Comparison of ENCODE assay signal across 8 cellular contexts in genomic region chr1:150561830-150562367, GRCh38. TPM values are rescaled to one million over a fixed set of nuclear protein-coding genes. Genes with fewer than 3 reads are reported as not detected.
DNase-seq lines count a peak whose midpoint lies in the region; ATAC-seq and TF ChIP-seq lines count a peak whose summit lies in the region.

No MANE protein-coding gene starts in this region.

- H3K36me3 ChIP-seq in DOHH2 (ENCODE audit: control insufficient read depth, low read length) (peaks cover 2% of the 10 kb centered on the region; the same call in 1 of the 2 replicates), hepatocyte (replicated peaks; ENCODE audit: insufficient read depth, low read depth) (no peaks in the 10 kb centered on the region)

- no peaks in the 10 kb centered on the region for H3K9me2 ChIP-seq in DOHH2 (replicated peaks; ENCODE audit: control insufficient read depth, low read length)
- no peaks in the 10 kb centered on the region for H3K9me2 ChIP-seq in hepatocyte (replicated peaks; ENCODE audit: insufficient read depth)

- H3F3A ChIP-seq in DOHH2 (ENCODE audit: control insufficient read depth, insufficient read depth): peaks cover 35% of the 10 kb centered on the region

- H3K4me2 ChIP-seq in DOHH2 (ENCODE audit: low read length) (peak overlapping the region; percentile 100), hepatocyte (peak overlapping the region; percentile 80)

- no peak for ATAC-seq in GM18520 (IDR thresholded peaks at IDR 0.05; ENCODE audit: unreplicated experiment)

- peaks cover 17% of the 10 kb centered on the region for H3K79me2 ChIP-seq in DOHH2 (ENCODE audit: control insufficient read depth, low read length)
- H3K79me2 ChIP-seq in hepatocyte: peaks cover 62% of the 10 kb centered on the region

- H3K27me3 ChIP-seq in DOHH2 (ENCODE audit: control insufficient read depth, low read length) (no peaks in the 10 kb centered on the region), hepatocyte (no peaks in the 10 kb centered on the region)

- H4K20me1 ChIP-seq in DOHH2 (ENCODE audit: control insufficient read depth, insufficient read depth, low read depth, low read length) (no peaks in the 10 kb centered on the region), hepatocyte (ENCODE audit: insufficient read depth, poor library complexity, severe bottlenecking) (no peaks in the 10 kb centered on the region)

- 0% methylated on average over 14 of the region's 20 CpGs for WGBS in hepatocyte (ENCODE audit: low lambda C conversion rate, missing lambda C conversion rate)

- H3K4me1 ChIP-seq in DOHH2 (ENCODE audit: control insufficient read depth, low read length): peaks cover 73% of the 10 kb centered on the region
- peaks cover 52% of the 10 kb centered on the region for H3K4me1 ChIP-seq in hepatocyte (ENCODE audit: insufficient read depth)

- DNase-seq in GOT3 (lab: John Stamatoyannopoulos, UW) (peak; percentile 66), NCI-H1105 (lab: John Stamatoyannopoulos, UW) (peak; percentile 70), T1000 (lab: John Stamatoyannopoulos, UW) (peak; percentile 70), astrocyte of the cerebellum (ENCODE audit: low read depth) (peak; percentile 91), hepatocyte (ENCODE audit: low spot score) (peak; percentile 97), renal cortical epithelial cell (ENCODE audit: low read depth) (peak; percentile 90)

- TF ChIP-seq CTCF in DOHH2 (IDR thresholded peaks at IDR 0.05; ENCODE audit: low read depth, low read length, poor library complexity, severe bottlenecking): no peak
- no peak for TF ChIP-seq CTCF in astrocyte of the cerebellum (IDR thresholded peaks at IDR 0.05; ENCODE audit: low read depth, low read length, missing control alignments)
- no peak for TF ChIP-seq CTCF in hepatocyte (IDR thresholded peaks at IDR 0.05; ENCODE audit: poor library complexity)

- peak overlapping the region; percentile 97 for H3K27ac ChIP-seq in DOHH2 (ENCODE audit: low read depth, low read length)
- peak overlapping the region; percentile 99 for H3K27ac ChIP-seq in hepatocyte

- no peak overlapping the region for H2AFZ ChIP-seq in hepatocyte

- H3K4me3 ChIP-seq in DOHH2 (ENCODE audit: low read length): peak overlapping the region; percentile 73
- peak overlapping the region; percentile 50 for H3K4me3 ChIP-seq in astrocyte of the cerebellum (ENCODE audit: low read depth, low read length)
- peak overlapping the region; percentile 21 for H3K4me3 ChIP-seq in hepatocyte

- in situ Hi-C loops in astrocyte of the cerebellum (cut with HindIII; ENCODE audit: low sequenced_read_pairs): no loop called here

- H3K9me3 ChIP-seq in DOHH2 (ENCODE audit: control insufficient read depth, insufficient read depth, low read length) (no peaks in the 10 kb centered on the region), hepatocyte (ENCODE audit: low read depth) (no peaks in the 10 kb centered on the region)

RNA-seq across cellular contexts. Expression of gene ADAMTSL4, which starts 12.7 kb away (rescaled TPM):
- total RNA-seq in hepatocyte (3.7 and 8.1 TPM in 2 replicates), renal cortical epithelial cell (1.4 and 7.4 TPM in 2 replicates)
- polyA plus RNA-seq in hepatocyte: 19.7 and 28.0 TPM in 2 replicates

RNA-seq across cellular contexts. Expression of gene MCL1, which starts 17.5 kb away (rescaled TPM):
- total RNA-seq in hepatocyte (302 and 388 TPM in 2 replicates), renal cortical epithelial cell (250 and 364 TPM in 2 replicates)
- polyA plus RNA-seq in hepatocyte: 150 and 181 TPM in 2 replicates

RNA-seq across cellular contexts. Expression of gene FALEC, which starts 46.3 kb away (rescaled TPM):
- total RNA-seq in hepatocyte (not detected in 2 replicates), renal cortical epithelial cell (not detected in 2 replicates)
- polyA plus RNA-seq in hepatocyte: 0.39 TPM in 1 of 2 replicates, not detected in the other

RNA-seq across cellular contexts. Expression of gene ECM1, which starts 54.0 kb away (rescaled TPM):
- total RNA-seq in hepatocyte: 1.0 and 3.0 TPM in 2 replicates
- polyA plus RNA-seq in hepatocyte: 7.1 and 8.8 TPM in 2 replicates
- 0.35 and 0.60 TPM in 2 replicates for total RNA-seq in renal cortical epithelial cell

Comparison
In these comparisons a context has a peak if more than half of its experiments do, and no peak if none do; other contexts are left out.
1. H3K4me3 ChIP-seq: peak in every context shown above with its lines; median percentile 73 in DOHH2; 50 in astrocyte of the cerebellum; 21 in hepatocyte.